Comparison of ENCODE assay signal across 17 cellular contexts in genomic region chr5:17182494-17182893, GRCh38. TPM values are rescaled to one million over a fixed set of nuclear protein-coding genes. Genes with fewer than 3 reads are reported as not detected.
DNase-seq lines count a peak whose midpoint lies in the region; ATAC-seq and TF ChIP-seq lines count a peak whose summit lies in the region.
"Had no signal": no experiment of that assay in that cellular context is flagged by ENCODE, and none has a peak within 500 bp of the region (broad histone marks: within the 10 kb centered on the region; RNA-seq: fewer than 3 reads in every experiment).

No MANE protein-coding gene starts in this region.

- no peak overlapping the region for H3K4me3 ChIP-seq in SK-N-SH (ENCODE audit: low read depth in 2 of 2, low read length in 1 of 2)
- H3K4me3 ChIP-seq: hepatocyte had no signal

- H4K20me1 ChIP-seq in SK-N-SH (ENCODE audit: insufficient read depth), result no peaks in the 10 kb centered on the region

- H3K9ac ChIP-seq in SK-N-SH, result no peak overlapping the region

- POLR2A ChIA-PET in SK-N-SH (lab: Yijun Ruan, JAX), result no interaction called here

- H3K4me2 ChIP-seq in SK-N-SH, result no peak overlapping the region
- H3K4me2 ChIP-seq: hepatocyte had no signal

- no peaks in the 10 kb centered on the region for H3K36me3 ChIP-seq in SK-N-SH (replicated peaks in 1 of 2; ENCODE audit: control insufficient read depth in 1 of 2, insufficient read depth in 2 of 2, low read length in 1 of 2)

- DNase-seq in SK-N-SH (no peak), Daoy (ENCODE audit: low read depth) (peak; percentile 38), RKO (ENCODE audit: low spot score) (peak; percentile 80), fibroblast of peridontal ligament (ENCODE audit: extremely low read depth) (peak; percentile 56)
- DNase-seq in activated CD8-positive, alpha-beta memory T cell treated with anti-CD3 and anti-CD28 coated beads, Interleukin-2, amount 50 U/mL, for 4 hours, result no peak
- DNase-seq: activated CD4-positive, alpha-beta T cell treated with anti-CD3 and anti-CD28 coated beads, Interleukin-2, amount 10 ng/mL, durations not matched to agents 24 days and 14 days; C1 segment of cervical spinal cord; effector CD4-positive, alpha-beta T cell; kidney; NCI-H1436; NCI-H2171; NCI-H748 treated with DMSO at 0.1 percent for 48 hours had no signal

- CTCF ChIA-PET in SK-N-SH (lab: Yijun Ruan, JAX), result interaction anchor here (1.0 to 3.8 kb wide), 2 partner anchors 8 to 50 kb away, joined by 3 to 45 read pairs; no protein-coding TSS in a partner anchor

- no peaks in the 10 kb centered on the region for H3K27me3 ChIP-seq in SK-N-SH (ENCODE audit: insufficient read depth)
- H3K27me3 ChIP-seq: hepatocyte had no signal

- H3K9me3 ChIP-seq in SK-N-SH, result no peaks in the 10 kb centered on the region

- no peak for TF ChIP-seq EP300 in SK-N-SH (IDR thresholded peaks at IDR 0.05; ENCODE audit: borderline replicate concordance in 1 of 2, low read depth in 1 of 2, low read length in 1 of 2)

- peaks cover 9 to 27% of the 10 kb centered on the region in 2 experiments; a peak in 3 of 4 replicates for H3K4me1 ChIP-seq in SK-N-SH (ENCODE audit: control insufficient read depth in 1 of 2, insufficient read depth in 2 of 2, low read depth in 1 of 2, low read length in 1 of 2)

- ATAC-seq in SK-N-SH treated with all-trans-retinoic acid at 6 μM for 48 hours, result no peak
- no peak for ATAC-seq in GM18520 (IDR thresholded peaks at IDR 0.05; ENCODE audit: unreplicated experiment)
- ATAC-seq in GM19351 (IDR thresholded peaks at IDR 0.05; ENCODE audit: unreplicated experiment), result no peak

- no peaks in the 10 kb centered on the region for H3K79me2 ChIP-seq in SK-N-SH (ENCODE audit: insufficient read depth)
- H3K79me2 ChIP-seq: hepatocyte had no signal

- peak overlapping the region in 1 of 2 experiments; percentile 88; a peak in 2 of 4 replicates for H3K27ac ChIP-seq in SK-N-SH (ENCODE audit: low read depth in 2 of 2, low read length in 1 of 2)
- H3K27ac ChIP-seq: 22Rv1 had no signal

- no peaks in the 10 kb centered on the region for H3K9me2 ChIP-seq in SK-N-SH

- TF ChIP-seq RAD21 in SK-N-SH (IDR thresholded peaks at IDR 0.05; ENCODE audit: low read length), result no peak

- H2AFZ ChIP-seq in SK-N-SH (ENCODE audit: low read depth), result no peak overlapping the region
- H2AFZ ChIP-seq: hepatocyte had no signal

- no peak for TF ChIP-seq CTCF in SK-N-SH (IDR thresholded peaks at IDR 0.05)

- WGBS in SK-N-SH (ENCODE audit: low lambda C conversion rate), result 85% methylated on average over 3 of the region's 3 CpGs

- H3F3A ChIP-seq in SK-N-SH (replicated peaks; ENCODE audit: insufficient read depth), result peaks cover 49% of the 10 kb centered on the region

TF ChIP-seq in SK-N-SH, 30 proteins besides CTCF, POLR2A, EP300 and RAD21:
- TF ChIP-seq PBX3 (IDR thresholded peaks at IDR 0.05) (0 out of 2 replicates have a peak, but pooled peaks have one; percentile 11), IRF3 (IDR thresholded peaks at IDR 0.05; ENCODE audit: low read depth, low read length) (no peak), USF2 (IDR thresholded peaks at IDR 0.05; ENCODE audit: borderline replicate concordance, low read depth, low read length) (no peak)

TF ChIP-seq in SK-N-SH treated with all-trans-retinoic acid at 6 μM for 48 hours, 23 proteins besides CTCF, POLR2A, EP300 and RAD21:
- TF ChIP-seq ESRRG (CRISPR knock-in tag; IDR thresholded peaks at IDR 0.05) (no peak), ISL1 (CRISPR knock-in tag; IDR thresholded peaks at IDR 0.05) (no peak), TSHZ2 (CRISPR knock-in tag; IDR thresholded peaks at IDR 0.05) (no peak), ZFP30 (CRISPR knock-in tag; IDR thresholded peaks at IDR 0.05) (no peak), PATZ1 (CRISPR knock-in tag; IDR thresholded peaks at IDR 0.05; ENCODE audit: borderline replicate concordance) (no peak), TOX (CRISPR knock-in tag; IDR thresholded peaks at IDR 0.05; ENCODE audit: borderline replicate concordance) (no peak), POU6F1 (CRISPR knock-in tag; IDR thresholded peaks at IDR 0.05; ENCODE audit: borderline replicate concordance, low read depth) (no peak), TCF4 (CRISPR knock-in tag; IDR thresholded peaks at IDR 0.05; ENCODE audit: borderline replicate concordance) (no peak), GLIS3 (CRISPR knock-in tag; IDR thresholded peaks at IDR 0.05) (no peak), ZNF565 (CRISPR knock-in tag; conservative IDR thresholded peaks at IDR 0.05; ENCODE audit: low read depth) (no peak), ZFP3 (CRISPR knock-in tag; IDR thresholded peaks at IDR 0.05) (no peak), ZNF70 (CRISPR knock-in tag; IDR thresholded peaks at IDR 0.05) (no peak), ZC3H10 (CRISPR knock-in tag; IDR thresholded peaks at IDR 0.05) (no peak), SNAI2 (CRISPR knock-in tag; IDR thresholded peaks at IDR 0.05) (no peak), CREB5 (CRISPR knock-in tag; IDR thresholded peaks at IDR 0.05; ENCODE audit: low read depth) (no peak)

RNA-seq across cellular contexts. Expression of gene BASP1, which starts 34.9 kb away (rescaled TPM):
- polyA plus RNA-seq in SK-N-SH (2012; rRNA removed), result 77.8 and 107 TPM in 2 replicates
- polyA plus RNA-seq in SK-N-SH (2012; cell fraction: cytosol; rRNA removed), result 94.2 and 104 TPM in 2 replicates
- polyA plus RNA-seq in SK-N-SH (2012; cell fraction: nucleus; rRNA removed), result 33.6 and 36.0 TPM in 2 replicates
- 114 and 124 TPM in 2 replicates for total RNA-seq in Daoy (2014; rRNA removed; shearing (Covaris generic))

Comparison
In these comparisons a context has a peak if more than half of its experiments do, and no peak if none do; other contexts are left out.
1. DNase-seq: peak in Daoy (single experiment), RKO (single experiment) and fibroblast of peridontal ligament (single experiment); none in SK-N-SH (single experiment) and activated CD8-positive, alpha-beta memory T cell treated with anti-CD3 and anti-CD28 coated beads, Interleukin-2, amount 50 U/mL, for 4 hours (single experiment).